1 cellular context compared by ENCODE assay signal in genomic region chr6:145147559-145147958, GRCh38.
TF ChIP-seq lines count a peak whose summit lies in the region.

No MANE protein-coding gene starts in this region.

TF ChIP-seq in WTC11, 78 proteins besides CTCF, POLR2A, EP300 and RAD21 (continued from another document):
- TF ChIP-seq ZNF512 (CRISPR knock-in tag; IDR thresholded peaks at IDR 0.05; ENCODE audit: borderline replicate concordance) (no peak), ZNF232 (CRISPR knock-in tag; IDR thresholded peaks at IDR 0.05) (no peak), ZBTB43 (CRISPR knock-in tag; IDR thresholded peaks at IDR 0.05) (no peak), GRHL2 (CRISPR knock-in tag; IDR thresholded peaks at IDR 0.05; ENCODE audit: insufficient replicate concordance, severe bottlenecking) (no peak), OVOL2 (CRISPR knock-in tag; IDR thresholded peaks at IDR 0.05; ENCODE audit: borderline replicate concordance) (no peak), ZNF425 (CRISPR knock-in tag; conservative IDR thresholded peaks at IDR 0.05) (no peak), MLX (CRISPR knock-in tag; IDR thresholded peaks at IDR 0.05) (no peak), IRF1 (CRISPR knock-in tag; IDR thresholded peaks at IDR 0.05) (no peak), MYBL2 (CRISPR knock-in tag; IDR thresholded peaks at IDR 0.05) (no peak), CREB1 (CRISPR knock-in tag; IDR thresholded peaks at IDR 0.05) (no peak), HMGXB4 (CRISPR knock-in tag; IDR thresholded peaks at IDR 0.05) (no peak)
